In the genomic region with DNA sequence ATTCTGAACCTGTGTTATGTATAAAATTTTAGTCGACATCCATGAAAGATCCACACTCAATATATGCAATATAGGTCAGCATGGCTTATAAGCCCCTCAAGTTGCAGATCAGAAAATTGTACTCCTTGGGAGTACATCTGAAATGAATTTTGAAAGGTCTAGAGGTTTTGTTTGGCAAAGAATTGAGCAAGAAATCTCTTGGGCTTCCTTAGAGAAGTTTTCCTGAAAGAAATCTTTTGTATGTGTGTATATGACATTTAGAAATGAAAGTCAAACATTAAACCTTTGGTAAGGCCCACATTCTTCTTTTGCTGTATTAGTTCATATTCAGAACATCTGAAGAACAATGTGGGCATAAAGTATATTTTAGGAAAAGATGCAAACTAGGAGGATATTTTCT, we compare ENCODE assay signal across 32 cellular contexts.
"Had no signal": no experiment of that assay in that cellular context is flagged by ENCODE, and none has a peak within 500 bp of the region (broad histone marks: within the 10 kb centered on the region; RNA-seq: fewer than 3 reads in every experiment).

No MANE protein-coding gene starts in this region.

- H3K4me1 ChIP-seq: body of pancreas, esophagus squamous epithelium, heart right ventricle had no signal

- H3K27ac Mint-ChIP-seq: activated CD4-positive, alpha-beta memory T cell treated with anti-CD3 and anti-CD28 coated beads, Interleukin-2, amount 10 ng/mL, durations not matched to agents 7 days and 5 days; activated CD4-positive, alpha-beta T cell treated with anti-CD3 and anti-CD28 coated beads, Interleukin-2, amount 10 ng/mL, durations not matched to agents 7 days and 5 days; activated naive CD8-positive, alpha-beta T cell; activated T-cell treated with anti-CD3 and anti-CD28 coated beads, Interleukin-2, amount 50 U/mL, for 24 hours; activated T-cell treated with anti-CD3 and anti-CD28 coated beads, Interleukin-2, amount 50 U/mL, for 72 hours; effector memory CD8-positive, alpha-beta T cell; T-helper 17 cell; T-helper 2 cell treated with Interferon-gamma antibody and Interleukin-4, amounts not matched to agents 5 μg/mL and 100 μg/mL, for 36 hours had no signal

- H3K79me2 ChIP-seq: hepatocyte had no signal

- H3K36me3 ChIP-seq: adrenal gland, esophagus squamous epithelium, heart right ventricle had no signal

- H3K9me3 Mint-ChIP-seq: activated CD4-positive, alpha-beta memory T cell treated with anti-CD3 and anti-CD28 coated beads, Interleukin-2, amount 10 ng/mL, durations not matched to agents 7 days and 5 days; activated CD4-positive, alpha-beta T cell treated with anti-CD3 and anti-CD28 coated beads, Interleukin-2, amount 10 ng/mL, durations not matched to agents 7 days and 5 days; activated T-cell treated with anti-CD3 and anti-CD28 coated beads, Interleukin-2, amount 50 U/mL, for 24 hours had no signal

- H3K4me2 ChIP-seq: hepatocyte had no signal

- H3K4me3 ChIP-seq: adrenal gland, body of pancreas, esophagus squamous epithelium, heart right ventricle, hepatocyte had no signal

- ATAC-seq: activated T-cell treated with anti-CD3 and anti-CD28 coated beads, Interleukin-2, amount 50 U/mL, for 72 hours; body of pancreas; effector memory CD8-positive, alpha-beta T cell; heart right ventricle; T-helper 17 cell had no signal

- H3K27me3 Mint-ChIP-seq: activated CD4-positive, alpha-beta memory T cell treated with anti-CD3 and anti-CD28 coated beads, Interleukin-2, amount 10 ng/mL, durations not matched to agents 7 days and 5 days; activated CD4-positive, alpha-beta T cell treated with anti-CD3 and anti-CD28 coated beads, Interleukin-2, amount 10 ng/mL, durations not matched to agents 7 days and 5 days; activated naive CD8-positive, alpha-beta T cell; activated T-cell treated with anti-CD3 and anti-CD28 coated beads, Interleukin-2, amount 50 U/mL, for 24 hours; effector memory CD8-positive, alpha-beta T cell; T-helper 17 cell had no signal

- H2AFZ ChIP-seq: hepatocyte had no signal

- H3K4me1 Mint-ChIP-seq: activated CD4-positive, alpha-beta memory T cell treated with anti-CD3 and anti-CD28 coated beads, Interleukin-2, amount 10 ng/mL, durations not matched to agents 7 days and 5 days; activated CD4-positive, alpha-beta T cell treated with anti-CD3 and anti-CD28 coated beads, Interleukin-2, amount 10 ng/mL, durations not matched to agents 7 days and 5 days; T-helper 17 cell had no signal

- H3K27ac ChIP-seq: adrenal gland, body of pancreas, epithelial cell of prostate, esophagus squamous epithelium, heart right ventricle, hepatocyte had no signal

- H3K27me3 ChIP-seq: adrenal gland, body of pancreas, esophagus squamous epithelium, heart right ventricle, hepatocyte had no signal

- H3K4me3 Mint-ChIP-seq: activated CD4-positive, alpha-beta memory T cell treated with anti-CD3 and anti-CD28 coated beads, Interleukin-2, amount 10 ng/mL, durations not matched to agents 7 days and 5 days; activated CD4-positive, alpha-beta T cell treated with anti-CD3 and anti-CD28 coated beads, Interleukin-2, amount 10 ng/mL, durations not matched to agents 7 days and 5 days; activated naive CD8-positive, alpha-beta T cell; activated T-cell treated with anti-CD3 and anti-CD28 coated beads, Interleukin-2, amount 50 U/mL, for 24 hours; activated T-cell treated with anti-CD3 and anti-CD28 coated beads, Interleukin-2, amount 50 U/mL, for 72 hours; effector memory CD8-positive, alpha-beta T cell; T-helper 17 cell; T-helper 2 cell treated with Interferon-gamma antibody and Interleukin-4, amounts not matched to agents 5 μg/mL and 100 μg/mL, for 36 hours had no signal

- H3K9me3 ChIP-seq: adrenal gland, body of pancreas, esophagus squamous epithelium, heart right ventricle had no signal

- H3K36me3 Mint-ChIP-seq: activated naive CD8-positive, alpha-beta T cell had no signal

- DNase-seq: activated CD4-positive, alpha-beta memory T cell treated with anti-CD3 and anti-CD28 coated beads, Interleukin-2, amount 10 ng/mL, durations not matched to agents 7 days and 5 days; activated CD4-positive, alpha-beta T cell treated with anti-CD3 and anti-CD28 coated beads for 1 hour; activated CD4-positive, alpha-beta T cell treated with anti-CD3 and anti-CD28 coated beads for 4 hours; activated CD4-positive, alpha-beta T cell treated with anti-CD3 and anti-CD28 coated beads, Interleukin-2, amount 10 ng/mL, durations not matched to agents 7 days and 5 days; activated CD4-positive, alpha-beta T cell treated with anti-CD3 and anti-CD28 coated beads, Interleukin-2, amount 50 U/mL, for 4 hours; activated CD8-positive, alpha-beta memory T cell treated with anti-CD3 and anti-CD28 coated beads, Interleukin-2, amount 50 U/mL, for 48 hours; activated effector memory CD4-positive, alpha-beta T cell treated with Interleukin-2 at 50 U/mL for 16 hours; activated gamma-delta T cell treated with Interleukin-2 at 50 U/mL for 16 hours; activated naive CD4-positive, alpha-beta T cell treated with anti-CD3 and anti-CD28 coated beads, Interleukin-2, amount 50 U/mL, for 16 hours; activated naive CD4-positive, alpha-beta T cell treated with Interleukin-2 at 50 U/mL for 16 hours; activated T-cell treated with anti-CD3 and anti-CD28 coated beads for 4 hours; activated T-cell treated with anti-CD3 and anti-CD28 coated beads, Interleukin-2, amount 50 U/mL, for 24 hours; activated T-cell treated with anti-CD3 and anti-CD28 coated beads, Interleukin-2, amount 50 U/mL, for 72 hours; adrenal gland; amygdala; aorta; body of pancreas; caudate nucleus; cortex of kidney; dermis blood vessel endothelial cell; effector CD4-positive, alpha-beta T cell; effector memory CD8-positive, alpha-beta T cell; esophagus squamous epithelium; foreskin fibroblast; heart right ventricle; T-helper 1 cell; T-helper 17 cell; T1000 had no signal
